Comparison of ENCODE assay signal across 24 cellular contexts in the genomic region with DNA sequence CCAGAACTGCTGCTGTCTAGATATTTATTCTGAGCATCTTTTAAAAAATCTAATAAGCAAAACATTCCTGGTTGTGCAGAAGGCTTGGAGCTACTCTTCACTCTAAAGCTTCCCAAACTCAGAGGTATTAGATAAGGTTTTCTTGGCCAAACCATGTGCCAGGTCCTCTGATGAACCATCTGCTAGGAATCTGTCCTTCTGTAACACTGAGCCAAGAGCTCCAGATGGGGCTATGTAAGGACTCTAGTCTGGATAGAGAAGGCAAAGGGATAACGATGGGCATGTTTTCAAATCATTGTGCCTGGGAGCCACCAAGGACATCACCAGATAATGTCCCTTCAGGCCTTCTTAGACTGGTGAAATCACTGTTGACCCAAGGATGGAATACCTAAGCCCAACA.
A peak's percentile ranks its signal among the peaks of the same experiment; 100 is the strongest.
DNase-seq lines count a peak whose midpoint lies in the region; ATAC-seq and TF ChIP-seq lines count a peak whose summit lies in the region.
"Had no signal": no experiment of that assay in that cellular context is flagged by ENCODE, and none has a peak within 500 bp of the region (broad histone marks: within the 10 kb centered on the region; RNA-seq: fewer than 3 reads in every experiment).

No MANE protein-coding gene starts in this region.

- H3K27me3 ChIP-seq in MG63, result no peaks in the 10 kb centered on the region
- no peaks in the 10 kb centered on the region for H3K27me3 ChIP-seq in upper lobe of left lung

- TF ChIP-seq POLR2A in upper lobe of left lung (IDR thresholded peaks at IDR 0.05), result no peak

- DNase-seq in DMS 273 (lab: John Stamatoyannopoulos, UW; ENCODE audit: unreplicated experiment) (peak; percentile 96), MG63 (peak; percentile 33), NCI-H524 (lab: John Stamatoyannopoulos, UW) (peak; percentile 24 to 74), middle frontal gyrus (ENCODE audit: extremely low spot score, low spot score) (peak; percentile 6), islet precursor cell (no peak), putamen (ENCODE audit: low spot score) (no peak), upper lobe of left lung (no peak), NCI-H1930 (lab: John Stamatoyannopoulos, UW) (no peak)
- DNase-seq: CD8-positive, alpha-beta T cell; DMS53; GOT3; HCEC 1CT; KG1; NCI-H1417; NCI-H187 treated with DMSO at 0.1 percent for 48 hours; NCI-H345; NCI-H69; NK-92 treated with Interleukin-12 subunit alpha and Interleukin-12 subunit beta, amount 100 ng/mL, for 24 hours; SHP77 treated with DMSO at 0.1 percent for 48 hours; SW 1271; T-helper 17 cell had no signal

- 83 to 89% methylated on average over 1 of the region's 1 CpG for WGBS in upper lobe of left lung, 2 donors

- H3K36me3 ChIP-seq in MG63 (no peaks in the 10 kb centered on the region), upper lobe of left lung (no peaks in the 10 kb centered on the region)

- H3K9me3 ChIP-seq in MG63, result no peaks in the 10 kb centered on the region
- H3K9me3 ChIP-seq in upper lobe of left lung, result no peaks in the 10 kb centered on the region

- no peak for TF ChIP-seq EP300 in upper lobe of left lung (IDR thresholded peaks at IDR 0.05)

- H3K27ac ChIP-seq in upper lobe of left lung, result no peak overlapping the region
- H3K27ac ChIP-seq: RWPE1, SK-N-MC had no signal

- no peak for TF ChIP-seq CTCF in upper lobe of left lung (IDR thresholded peaks at IDR 0.05)

- H3K4me3 ChIP-seq in MG63 (no peak overlapping the region), upper lobe of left lung (no peak overlapping the region)
- H3K4me3 ChIP-seq: GM12878, SK-N-MC had no signal

- no peak for ATAC-seq in upper lobe of left lung (ENCODE audit: low FRiP score in 2 of 2)
- ATAC-seq: CD8-positive, alpha-beta T cell; GM12878; T-helper 17 cell had no signal

- no peaks in the 10 kb centered on the region for H3K4me1 ChIP-seq in upper lobe of left lung

Comparison
In these comparisons a context has a peak if more than half of its experiments do, and no peak if none do; other contexts are left out.
1. DNase-seq: peak in DMS 273 (single experiment), MG63 (single experiment), NCI-H524 (2 of 2) and middle frontal gyrus (single experiment); none in islet precursor cell (single experiment), putamen (single experiment), upper lobe of left lung (0 of 2) and NCI-H1930 (0 of 2).